8 cellular contexts compared by ENCODE assay signal in the genomic region with DNA sequence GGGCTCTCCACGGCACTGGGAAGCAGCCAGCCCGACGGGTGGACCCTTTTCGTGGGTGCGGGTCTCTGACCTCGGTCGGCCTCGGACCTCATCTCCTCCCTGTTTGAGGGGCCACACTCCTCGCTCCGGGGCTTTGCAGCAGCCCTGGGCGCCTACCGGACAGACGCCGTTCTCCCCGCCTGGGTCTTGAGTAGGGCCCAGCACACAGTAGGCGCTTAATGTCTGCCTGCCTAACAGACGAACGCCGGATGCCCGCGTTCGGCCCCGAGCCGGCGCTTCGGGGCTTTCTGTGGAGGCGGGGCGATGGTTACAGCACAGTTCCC. TPM values are rescaled to one million over a fixed set of nuclear protein-coding genes. Genes with fewer than 3 reads are reported as not detected.
DNase-seq lines count a peak whose midpoint lies in the region; ATAC-seq and TF ChIP-seq lines count a peak whose summit lies in the region.

No MANE protein-coding gene starts in this region.

- no peak for TF ChIP-seq POLR2A in gastrocnemius medialis (IDR thresholded peaks at IDR 0.05)

- CTCF ChIA-PET in activated CD8-positive, alpha-beta memory T cell treated with anti-CD3 and anti-CD28 coated beads, Interleukin-2, amount 10 ng/mL, durations not matched to agents 7 days and 5 days (lab: Charles Lee), result interaction anchor here (0.6 to 6.2 kb wide), 19 partner anchors 7 to 624 kb away, joined by 3 to 81 read pairs (median 4); a partner anchor contains a TSS

- in situ Hi-C loops in gastrocnemius medialis (cut with MboI; ENCODE audit: low sequenced_read_pairs in 4 of 4), result loop anchor here in 2 of 4 donors (10.0 kb wide), 2 partner anchors 115 to 125 kb away; no protein-coding TSS in a partner anchor

- intact Hi-C loops in gastrocnemius medialis (cut with DNase I; ENCODE audit: low total_unique reads), result loop anchor here (1.0 to 10.0 kb wide), 4 partner anchors 86 to 435 kb away; a partner anchor contains a TSS

- H3K27me3 ChIP-seq in SJSA1 (replicated peaks) (no peaks in the 10 kb centered on the region), gastrocnemius medialis (no peaks in the 10 kb centered on the region)

- peak overlapping the region; percentile 55 for H3K27ac ChIP-seq in SJSA1
- peak overlapping the region; percentile 93 to 94 (median 94) for H3K27ac ChIP-seq in gastrocnemius medialis

- no peak for TF ChIP-seq CTCF in fibroblast of the aortic adventitia (IDR thresholded peaks at IDR 0.05; ENCODE audit: insufficient read depth, low read length)
- TF ChIP-seq CTCF in gastrocnemius medialis (IDR thresholded peaks at IDR 0.05 in 4 of 5, conservative IDR thresholded peaks at IDR 0.05 in 1 of 5), result no peak

- H3K4me1 Mint-ChIP-seq in activated CD8-positive, alpha-beta memory T cell treated with anti-CD3 and anti-CD28 coated beads, Interleukin-2, amount 10 ng/mL, durations not matched to agents 7 days and 5 days, result peaks cover 38% of the 10 kb centered on the region

- H3K4me1 ChIP-seq in SJSA1 (replicated peaks), result peaks cover 19% of the 10 kb centered on the region
- H3K4me1 ChIP-seq in gastrocnemius medialis, result peaks cover 31 to 37% of the 10 kb centered on the region in 2 donors

- peaks cover 13% of the 10 kb centered on the region for H3K36me3 Mint-ChIP-seq in activated CD8-positive, alpha-beta memory T cell treated with anti-CD3 and anti-CD28 coated beads, Interleukin-2, amount 10 ng/mL, durations not matched to agents 7 days and 5 days

- peak overlapping the region; percentile 86 for H3K27ac Mint-ChIP-seq in activated CD8-positive, alpha-beta memory T cell treated with anti-CD3 and anti-CD28 coated beads, Interleukin-2, amount 10 ng/mL, durations not matched to agents 7 days and 5 days

- H3K4me3 ChIP-seq in SJSA1, result peak overlapping the region; percentile 64
- peak overlapping the region; percentile 90 for H3K4me3 ChIP-seq in fibroblast of the aortic adventitia (ENCODE audit: low read depth, low read length)
- peak overlapping the region; percentile 85 to 97 (median 92) for H3K4me3 ChIP-seq in gastrocnemius medialis

- H3K27me3 Mint-ChIP-seq in activated CD8-positive, alpha-beta memory T cell treated with anti-CD3 and anti-CD28 coated beads, Interleukin-2, amount 10 ng/mL, durations not matched to agents 7 days and 5 days, result no peaks in the 10 kb centered on the region

- DNase-seq in activated CD8-positive, alpha-beta memory T cell treated with anti-CD3 and anti-CD28 coated beads, Interleukin-2, amount 10 ng/mL, durations not matched to agents 7 days and 5 days, result no peak
- DNase-seq in activated CD8-positive, alpha-beta memory T cell treated with anti-CD3 and anti-CD28 coated beads for 24 hours, result no peak
- DNase-seq in SJSA1 (ENCODE audit: low read depth in 1 of 2, low spot score in 2 of 2) (no peak), fibroblast of the aortic adventitia (ENCODE audit: low read depth) (no peak), gastrocnemius medialis (no peak), NCI-H1694 (lab: John Stamatoyannopoulos, UW) (no peak), superior temporal gyrus (ENCODE audit: extremely low spot score) (no peak)
- no peak for DNase-seq in stimulated activated CD4-positive, alpha-beta T cell treated with anti-CD3 and anti-CD28 coated beads, Interleukin-4, amount 100 ng/mL, for 4 hours

- H3K9me3 Mint-ChIP-seq in activated CD8-positive, alpha-beta memory T cell treated with anti-CD3 and anti-CD28 coated beads, Interleukin-2, amount 10 ng/mL, durations not matched to agents 7 days and 5 days (ENCODE audit: low read depth), result no peaks in the 10 kb centered on the region

- peak; percentile 20 for ATAC-seq in activated CD8-positive, alpha-beta memory T cell treated with anti-CD3 and anti-CD28 coated beads, Interleukin-2, amount 10 ng/mL, durations not matched to agents 7 days and 5 days
- no peak for ATAC-seq in gastrocnemius medialis

- H3K9me3 ChIP-seq in SJSA1 (replicated peaks), result no peaks in the 10 kb centered on the region
- H3K9me3 ChIP-seq in gastrocnemius medialis, result no peaks in the 10 kb centered on the region

- H3K4me3 Mint-ChIP-seq in activated CD8-positive, alpha-beta memory T cell treated with anti-CD3 and anti-CD28 coated beads, Interleukin-2, amount 10 ng/mL, durations not matched to agents 7 days and 5 days, result peak overlapping the region; percentile 90

- peaks cover 15% of the 10 kb centered on the region for H3K36me3 ChIP-seq in SJSA1
- no peaks in the 10 kb centered on the region for H3K36me3 ChIP-seq in gastrocnemius medialis

RNA-seq across cellular contexts. Expression of a gene that starts 0.8 kb away (rescaled TPM):
- total RNA-seq in activated CD8-positive, alpha-beta memory T cell treated with anti-CD3 and anti-CD28 coated beads, Interleukin-2, amount 10 ng/mL, durations not matched to agents 7 days and 5 days, result 10 to 100 TPM; 83.8 to 89.0 TPM
- 60.7 and 64.8 TPM in 2 replicates for total RNA-seq in SJSA1 (2014; rRNA removed; shearing (Covaris generic))
- total RNA-seq in fibroblast of the aortic adventitia (ENCODE audit: low replicate concordance), result 20.8 and 33.9 TPM in 2 replicates
- 10 to 100 TPM; 48.1 to 55.3 (median 51.5) TPM for total RNA-seq in gastrocnemius medialis

RNA-seq across cellular contexts. Expression of a gene that starts 31.8 kb away (rescaled TPM):
- total RNA-seq in activated CD8-positive, alpha-beta memory T cell treated with anti-CD3 and anti-CD28 coated beads, Interleukin-2, amount 10 ng/mL, durations not matched to agents 7 days and 5 days, result 1 to 10 TPM; 1.7 to 1.9 TPM
- 0.61 TPM in 1 of 2 replicates, not detected in the other for total RNA-seq in SJSA1 (2014; rRNA removed; shearing (Covaris generic))
- total RNA-seq in fibroblast of the aortic adventitia (ENCODE audit: low replicate concordance), result 0.27 TPM in 1 of 2 replicates, not detected in the other
- 1 to 10 TPM in 1 of 4 donors, under 1 TPM in 1, not detected in 2; 0.13 to 1.8 TPM for total RNA-seq in gastrocnemius medialis

RNA-seq across cellular contexts. Expression of a gene that starts 51.5 kb away (rescaled TPM):
- total RNA-seq in activated CD8-positive, alpha-beta memory T cell treated with anti-CD3 and anti-CD28 coated beads, Interleukin-2, amount 10 ng/mL, durations not matched to agents 7 days and 5 days, result not detected
- 0.05 TPM in 1 of 2 replicates, not detected in the other for total RNA-seq in SJSA1 (2014; rRNA removed; shearing (Covaris generic))
- not detected in 2 replicates for total RNA-seq in fibroblast of the aortic adventitia (ENCODE audit: low replicate concordance)
- not detected for total RNA-seq in gastrocnemius medialis
